18 cellular contexts compared by ENCODE assay signal in the genomic region with DNA sequence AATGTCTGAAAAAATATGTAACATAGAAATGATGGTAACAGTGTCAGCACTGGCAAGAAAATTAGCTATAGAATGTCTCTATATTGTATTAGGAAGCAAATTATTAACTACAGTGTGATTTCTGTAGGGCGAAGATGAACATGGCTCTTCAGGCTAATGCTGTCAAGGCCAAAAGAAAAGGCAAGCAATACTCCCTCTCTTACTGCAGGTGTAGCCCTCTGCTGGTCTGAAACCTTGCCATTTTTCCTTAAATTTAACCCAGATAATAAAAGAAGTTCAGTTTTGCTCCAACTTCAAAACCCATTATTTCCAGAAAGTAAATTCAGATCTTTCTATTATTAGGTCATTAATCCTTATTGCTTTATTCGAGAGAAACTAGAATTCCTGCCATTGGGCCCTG.
DNase-seq lines count a peak whose midpoint lies in the region; ATAC-seq and TF ChIP-seq lines count a peak whose summit lies in the region.
"Had no signal": no experiment of that assay in that cellular context is flagged by ENCODE, and none has a peak within 500 bp of the region (broad histone marks: within the 10 kb centered on the region; RNA-seq: fewer than 3 reads in every experiment).

No MANE protein-coding gene starts in this region.

- H3K4me1 Mint-ChIP-seq in endodermal cell = no peaks in the 10 kb centered on the region
- peaks cover 13% of the 10 kb centered on the region for H3K4me1 Mint-ChIP-seq in osteocyte (ENCODE audit: unreplicated experiment)
- no peaks in the 10 kb centered on the region for H3K4me1 Mint-ChIP-seq in activated CD8-positive, alpha-beta T cell treated with anti-CD3 and anti-CD28 coated beads for 36 hours (ENCODE audit: low read depth)
- H3K4me1 Mint-ChIP-seq: stimulated activated memory B cell treated with anti-CD40 and anti-IgM and Interleukin-4, amounts not matched to agents 10 μg/mL and 1 μg/mL and 100 μg/mL, for 72 hours had no signal

- H3K9me3 ChIP-seq in PC-3 (ENCODE audit: low read length) (no peaks in the 10 kb centered on the region), endodermal cell (ENCODE audit: control insufficient read depth, low read length) (no peaks in the 10 kb centered on the region)
- H3K9me3 ChIP-seq: heart left ventricle, SJSA1, tibial nerve had no signal

- H3K9ac ChIP-seq in PC-3 (ENCODE audit: low read length) (no peak overlapping the region), endodermal cell (ENCODE audit: extremely low read depth, low read length, poor library complexity, severe bottlenecking) (no peak overlapping the region)

- H3K4me1 ChIP-seq in PC-3 (ENCODE audit: insufficient read depth, low read length) (no peaks in the 10 kb centered on the region), endodermal cell (ENCODE audit: control insufficient read depth, insufficient read depth, low read length) (no peaks in the 10 kb centered on the region)
- H3K4me1 ChIP-seq: heart left ventricle, SJSA1, tibial nerve had no signal

- no peaks in the 10 kb centered on the region for H3K9me2 ChIP-seq in PC-3 (replicated peaks; ENCODE audit: low read length)

- TF ChIP-seq CTCF in GM12872 (IDR thresholded peaks at IDR 0.05; ENCODE audit: insufficient read depth, low read depth, low read length) (0 out of 3 replicates have a peak, but pooled peaks have one; percentile 2), PC-3 (conservative IDR thresholded peaks at IDR 0.05; ENCODE audit: low read depth, low read length) (peak; percentile 43; the same call in 1 of the 2 replicates), endodermal cell (conservative IDR thresholded peaks at IDR 0.05) (peak; percentile 76), osteocyte (IDR thresholded peaks at IDR 0.05) (peak; percentile 35)
- TF ChIP-seq CTCF in activated CD8-positive, alpha-beta T cell treated with anti-CD3 and anti-CD28 coated beads for 36 hours (IDR thresholded peaks at IDR 0.05) = no peak

- H3K27me3 ChIP-seq in PC-3 (ENCODE audit: low read length) (no peaks in the 10 kb centered on the region), endodermal cell (ENCODE audit: control insufficient read depth, insufficient read depth, low read length, poor library complexity, severe bottlenecking) (no peaks in the 10 kb centered on the region)
- H3K27me3 ChIP-seq: heart left ventricle, SJSA1, tibial nerve had no signal

- DNase-seq in PC-3 (peak; percentile 3), endodermal cell (no peak), osteocyte (ENCODE audit: extremely low spot score, unreplicated experiment) (no peak), SKM-1 treated with dmso at 0.1 percent for 144 hours (lab: John Stamatoyannopoulos, UW; ENCODE audit: unreplicated experiment) (no peak), dedifferentiated amniotic fluid mesenchymal stem cell (ENCODE audit: extremely low spot score) (no peak)
- DNase-seq in activated CD8-positive, alpha-beta T cell treated with anti-CD3 and anti-CD28 coated beads for 36 hours = no peak
- DNase-seq: activated CD4-positive, alpha-beta T cell treated with anti-CD3 and anti-CD28 coated beads, Interleukin-2, amount 50 U/mL, for 48 hours; activated T-cell treated with anti-CD3 and anti-CD28 coated beads, Interleukin-2, amount 50 U/mL, for 72 hours; CD4-positive, alpha-beta memory T cell; heart left ventricle; kidney; midbrain had no signal

- H3K9me3 Mint-ChIP-seq in endodermal cell (no peaks in the 10 kb centered on the region), osteocyte (ENCODE audit: unreplicated experiment) (no peaks in the 10 kb centered on the region)
- H3K9me3 Mint-ChIP-seq in activated CD8-positive, alpha-beta T cell treated with anti-CD3 and anti-CD28 coated beads for 36 hours = no peaks in the 10 kb centered on the region
- H3K9me3 Mint-ChIP-seq: activated T-cell treated with anti-CD3 and anti-CD28 coated beads, Interleukin-2, amount 50 U/mL, for 72 hours; CD4-positive, alpha-beta memory T cell; stimulated activated memory B cell treated with anti-CD40 and anti-IgM and Interleukin-4, amounts not matched to agents 10 μg/mL and 1 μg/mL and 100 μg/mL, for 72 hours had no signal

- H3K36me3 ChIP-seq in PC-3 (ENCODE audit: low read depth, low read length) (no peaks in the 10 kb centered on the region), endodermal cell (ENCODE audit: control insufficient read depth, insufficient read depth, low read length) (peaks cover 10% of the 10 kb centered on the region)
- H3K36me3 ChIP-seq: SJSA1, tibial nerve had no signal

- H3F3A ChIP-seq in PC-3 (ENCODE audit: low read length, unreplicated experiment) = no peaks in the 10 kb centered on the region

- CTCF ChIA-PET in PC-3 (lab: Charles Lee) = no interaction called here
- CTCF ChIA-PET in activated CD8-positive, alpha-beta T cell treated with anti-CD3 and anti-CD28 coated beads for 36 hours (lab: Charles Lee) = interaction anchor here (1.6 kb wide), 1 partner anchor 67 kb away, joined by 3 read pairs; no protein-coding TSS in a partner anchor

- H3K4me2 ChIP-seq in PC-3 (ENCODE audit: low read length) = no peak overlapping the region

- no peaks in the 10 kb centered on the region for H3K79me2 ChIP-seq in PC-3 (ENCODE audit: low read length)

- no peak overlapping the region for H3K4me3 ChIP-seq in PC-3 (ENCODE audit: low read length)
- no peak overlapping the region for H3K4me3 ChIP-seq in endodermal cell (ENCODE audit: low read length)
- H3K4me3 ChIP-seq: heart left ventricle, SJSA1, skin epidermis, tibial nerve had no signal

- H3K36me3 Mint-ChIP-seq in endodermal cell (ENCODE audit: low read depth) = peaks cover 4% of the 10 kb centered on the region
- peaks cover 9% of the 10 kb centered on the region for H3K36me3 Mint-ChIP-seq in osteocyte (ENCODE audit: unreplicated experiment)
- peaks cover 21% of the 10 kb centered on the region for H3K36me3 Mint-ChIP-seq in activated CD8-positive, alpha-beta T cell treated with anti-CD3 and anti-CD28 coated beads for 36 hours (ENCODE audit: low read depth)

- H4K20me1 ChIP-seq in PC-3 (ENCODE audit: low read length) = no peaks in the 10 kb centered on the region

- H2AFZ ChIP-seq in PC-3 (ENCODE audit: low read length) = no peak overlapping the region

- intact Hi-C loops in PC-3 (cut with micrococcal nuclease) = no loop called here
- intact Hi-C loops in activated CD8-positive, alpha-beta T cell treated with anti-CD3 and anti-CD28 coated beads for 36 hours (cut with micrococcal nuclease) = no loop called here

- WGBS in endodermal cell (ENCODE audit: insufficient coverage in 1 of 2, insufficient read length in 1 of 2), 2 experiments = 98% methylated on average over 2 of the region's 2 CpGs; no CpG with 5 or more reads in 1 of the 2 experiments

- H3K4me3 Mint-ChIP-seq in endodermal cell = no peak overlapping the region
- no peak overlapping the region for H3K4me3 Mint-ChIP-seq in osteocyte (ENCODE audit: unreplicated experiment)
- no peak overlapping the region for H3K4me3 Mint-ChIP-seq in activated CD8-positive, alpha-beta T cell treated with anti-CD3 and anti-CD28 coated beads for 36 hours
- H3K4me3 Mint-ChIP-seq: activated T-cell treated with anti-CD3 and anti-CD28 coated beads, Interleukin-2, amount 50 U/mL, for 72 hours; CD4-positive, alpha-beta memory T cell; stimulated activated memory B cell treated with anti-CD40 and anti-IgM and Interleukin-4, amounts not matched to agents 10 μg/mL and 1 μg/mL and 100 μg/mL, for 72 hours had no signal

- BruUV-seq in PC-3 (replicated peaks; lab: Mats Ljungman, UMichigan) = no TSS peak

- no peak overlapping the region for H3K27ac ChIP-seq in PC-3 (ENCODE audit: low read length)
- no peak overlapping the region for H3K27ac ChIP-seq in endodermal cell (ENCODE audit: low read depth, low read length)
- H3K27ac ChIP-seq: heart left ventricle, SJSA1, skin epidermis, tibial nerve had no signal

- ATAC-seq in PC-3 = no peak
- ATAC-seq in activated CD8-positive, alpha-beta T cell treated with anti-CD3 and anti-CD28 coated beads for 36 hours = no peak
- ATAC-seq in GM18867 (IDR thresholded peaks at IDR 0.05; ENCODE audit: unreplicated experiment) = no peak
- ATAC-seq: activated T-cell treated with anti-CD3 and anti-CD28 coated beads, Interleukin-2, amount 50 U/mL, for 72 hours; heart left ventricle; stimulated activated memory B cell treated with anti-CD40 and anti-IgM and Interleukin-4, amounts not matched to agents 10 μg/mL and 1 μg/mL and 100 μg/mL, for 72 hours had no signal

- H3K27ac Mint-ChIP-seq in endodermal cell = no peak overlapping the region
- no peak overlapping the region for H3K27ac Mint-ChIP-seq in osteocyte (ENCODE audit: unreplicated experiment)
- no peak overlapping the region for H3K27ac Mint-ChIP-seq in activated CD8-positive, alpha-beta T cell treated with anti-CD3 and anti-CD28 coated beads for 36 hours
- H3K27ac Mint-ChIP-seq: activated T-cell treated with anti-CD3 and anti-CD28 coated beads, Interleukin-2, amount 50 U/mL, for 72 hours; CD4-positive, alpha-beta memory T cell; stimulated activated memory B cell treated with anti-CD40 and anti-IgM and Interleukin-4, amounts not matched to agents 10 μg/mL and 1 μg/mL and 100 μg/mL, for 72 hours had no signal

- POLR2A ChIA-PET in PC-3 (lab: Charles Lee; ENCODE audit: unreplicated experiment) = no interaction called here
- POLR2A ChIA-PET in activated CD8-positive, alpha-beta T cell treated with anti-CD3 and anti-CD28 coated beads for 36 hours (lab: Charles Lee) = interaction anchor here (0.5 kb wide), 1 partner anchor 141 kb away, joined by 6 read pairs; no protein-coding TSS in a partner anchor

- H3K27me3 Mint-ChIP-seq in endodermal cell (ENCODE audit: insufficient read depth) (no peaks in the 10 kb centered on the region), osteocyte (ENCODE audit: unreplicated experiment) (no peaks in the 10 kb centered on the region)
- H3K27me3 Mint-ChIP-seq in activated CD8-positive, alpha-beta T cell treated with anti-CD3 and anti-CD28 coated beads for 36 hours = no peaks in the 10 kb centered on the region
- H3K27me3 Mint-ChIP-seq: CD4-positive, alpha-beta memory T cell; stimulated activated memory B cell treated with anti-CD40 and anti-IgM and Interleukin-4, amounts not matched to agents 10 μg/mL and 1 μg/mL and 100 μg/mL, for 72 hours had no signal
